1 cellular context compared by ENCODE assay signal in genomic region chr2:174693344-174693743, GRCh38.
TF ChIP-seq lines count a peak whose summit lies in the region.

No MANE protein-coding gene starts in this region.

TF ChIP-seq in H1, 55 proteins besides CTCF, POLR2A, EP300 and RAD21:
- no peak for TF ChIP-seq NANOG (IDR thresholded peaks at IDR 0.05; ENCODE audit: insufficient read depth, low read depth, low read length, poor library complexity, severe bottlenecking)
- TF ChIP-seq POU5F1 (IDR thresholded peaks at IDR 0.05; ENCODE audit: low read depth, low read length): no peak
- no peak for TF ChIP-seq SP2 (IDR thresholded peaks at IDR 0.05; ENCODE audit: low read length)
- no peak for TF ChIP-seq EGR1 (IDR thresholded peaks at IDR 0.05; ENCODE audit: borderline replicate concordance, low read depth, low read length)
- TF ChIP-seq RFX5 (IDR thresholded peaks at IDR 0.05; ENCODE audit: borderline replicate concordance, low read depth, low read length): no peak
- no peak for TF ChIP-seq BRCA1 (IDR thresholded peaks at IDR 0.05; ENCODE audit: low read depth, low read length)
- TF ChIP-seq E2F6 (IDR thresholded peaks at IDR 0.05): no peak
- no peak for TF ChIP-seq MAFK (IDR thresholded peaks at IDR 0.05; ENCODE audit: low read depth, low read length)
- no peak for TF ChIP-seq ATF2 (IDR thresholded peaks at IDR 0.05; ENCODE audit: low read length)
- no peak for TF ChIP-seq YY1 (IDR thresholded peaks at IDR 0.05; ENCODE audit: low read depth, low read length)
- no peak for TF ChIP-seq NRF1 (IDR thresholded peaks at IDR 0.05; ENCODE audit: low read depth, low read length)
- TF ChIP-seq GTF2F1 (IDR thresholded peaks at IDR 0.05; ENCODE audit: borderline replicate concordance, low read depth, low read length): no peak
- no peak for TF ChIP-seq TBP (IDR thresholded peaks at IDR 0.05; ENCODE audit: low read depth, low read length)
